Comparison of ENCODE assay signal across 26 cellular contexts in the genomic region with DNA sequence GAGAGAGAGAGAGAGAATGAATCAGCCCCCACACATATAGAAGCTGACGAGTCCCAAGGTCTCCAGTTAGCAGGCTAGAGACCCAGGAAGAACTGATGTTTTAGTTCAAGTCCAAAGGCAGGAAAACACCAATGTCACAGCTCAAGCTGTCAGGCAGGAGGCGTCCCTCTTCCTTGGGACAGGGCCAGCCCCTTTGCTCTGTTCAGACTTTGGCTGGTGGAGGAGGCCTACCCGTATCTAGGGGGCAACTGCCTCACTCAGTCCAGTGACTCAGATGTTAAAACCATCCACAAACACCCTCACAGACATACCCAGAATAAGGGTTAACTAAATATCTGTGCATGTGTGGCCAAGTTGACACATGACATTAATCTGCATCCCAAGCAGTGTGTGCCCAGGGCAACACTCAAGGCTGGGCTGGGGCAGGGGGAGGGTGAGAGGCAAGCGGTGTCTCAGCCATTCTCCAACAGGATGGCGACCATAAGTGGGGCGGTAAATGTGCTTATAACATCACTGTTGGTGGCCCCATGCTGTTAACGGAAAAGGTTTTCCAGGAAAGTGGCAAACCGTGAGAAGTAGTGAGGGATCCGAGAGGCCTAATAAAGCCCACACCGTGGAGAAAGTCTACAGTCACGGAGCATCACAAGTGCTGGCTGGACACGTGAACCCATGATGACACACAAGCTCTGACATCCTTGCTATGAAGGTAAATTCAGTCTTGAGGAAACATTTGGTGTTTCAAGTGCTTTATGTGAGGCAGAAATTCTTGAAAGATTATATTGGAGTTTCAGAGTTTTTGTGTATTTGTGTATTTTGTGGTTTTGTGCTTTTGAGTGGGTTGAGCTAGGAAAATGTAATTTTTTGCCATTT. TPM values are rescaled to one million over a fixed set of nuclear protein-coding genes. Genes with fewer than 3 reads are reported as not detected.
DNase-seq lines count a peak whose midpoint lies in the region; ATAC-seq, FAIRE-seq and TF ChIP-seq lines count a peak whose summit lies in the region.
"Had no signal": no experiment of that assay in that cellular context is flagged by ENCODE, and none has a peak within 500 bp of the region (broad histone marks: within the 10 kb centered on the region; RNA-seq: fewer than 3 reads in every experiment).

No MANE protein-coding gene starts in this region.

- intact Hi-C loops in left ventricle myocardium inferior (cut with micrococcal nuclease) (no loop called here), left ventricle myocardium superior (cut with micrococcal nuclease) (loop anchor here (10.0 kb wide), 1 partner anchor 66 kb away; a partner anchor contains a TSS)

- H4K20me1 ChIP-seq in osteoblast (ENCODE audit: insufficient read depth, low read length), result no peaks in the 10 kb centered on the region

- H3K36me3 ChIP-seq in left ventricle myocardium inferior (no peaks in the 10 kb centered on the region), endodermal cell (ENCODE audit: control insufficient read depth, insufficient read depth, low read length) (no peaks in the 10 kb centered on the region), osteoblast (ENCODE audit: insufficient read depth, low read length) (no peaks in the 10 kb centered on the region)

- no peak for DNase-seq in left ventricle myocardium inferior
- DNase-seq in left ventricle myocardium superior, result no peak
- DNase-seq in endodermal cell, result peak; percentile 39
- DNase-seq in osteoblast (ENCODE audit: insufficient read length, low spot score, missing footprints), result no peak
- DNase-seq in urothelium cell line (ENCODE audit: low spot score), result no peak
- DNase-seq in GM10248 (ENCODE audit: extremely low spot score), result no peak
- DNase-seq in kidney glomerular epithelial cell (lab: John Stamatoyannopoulos, UW), result no peak
- DNase-seq: activated CD4-positive, alpha-beta T cell treated with anti-CD3 and anti-CD28 coated beads, Interleukin-2, amount 10 ng/mL, durations not matched to agents 7 days and 5 days; anterior cingulate cortex; CD8-positive, alpha-beta memory T cell; central memory CD4-positive, alpha-beta T cell; KG1; NCI-H146; NCI-H526 treated with DMSO at 0.1 percent for 48 hours; nephron progenitor cell; posterior cingulate gyrus; SK-N-SH; stimulated activated CD4-positive, alpha-beta T cell treated with anti-CD3 and anti-CD28 coated beads, Interleukin-2, amount 100 ng/mL, for 24 hours; substantia nigra; T-helper 17 cell had no signal

- no peaks in the 10 kb centered on the region for H3K27me3 Mint-ChIP-seq in endodermal cell (ENCODE audit: insufficient read depth)
- H3K27me3 Mint-ChIP-seq: activated CD4-positive, alpha-beta T cell treated with anti-CD3 and anti-CD28 coated beads, Interleukin-2, amount 10 ng/mL, durations not matched to agents 7 days and 5 days had no signal

- no peak overlapping the region for H3K27ac Mint-ChIP-seq in endodermal cell
- H3K27ac Mint-ChIP-seq: activated CD4-positive, alpha-beta T cell treated with anti-CD3 and anti-CD28 coated beads, Interleukin-2, amount 10 ng/mL, durations not matched to agents 7 days and 5 days; activated naive CD4-positive, alpha-beta T cell treated with anti-CD3 and anti-CD28 coated beads, Interleukin-2, amount 50 U/mL, for 24 hours; CD8-positive, alpha-beta memory T cell; GM23338; nephron progenitor cell had no signal

- WGBS in endodermal cell (ENCODE audit: insufficient coverage in 1 of 2, insufficient read length in 1 of 2), 2 experiments, result 96% methylated on average over 9 to 12 of the region's 12 CpGs

- H3K9me3 ChIP-seq in left ventricle myocardium inferior (replicated peaks), result peaks cover 14% of the 10 kb centered on the region
- H3K9me3 ChIP-seq in endodermal cell (ENCODE audit: control insufficient read depth, low read length), result no peaks in the 10 kb centered on the region
- H3K9me3 ChIP-seq in osteoblast (ENCODE audit: low read depth, low read length), result no peaks in the 10 kb centered on the region

- peaks cover 69% of the 10 kb centered on the region for H3K4me1 ChIP-seq in left ventricle myocardium inferior
- no peaks in the 10 kb centered on the region for H3K4me1 ChIP-seq in endodermal cell (ENCODE audit: control insufficient read depth, insufficient read depth, low read length)
- H3K4me1 ChIP-seq in osteoblast (ENCODE audit: insufficient read depth, low read length), result peaks cover 64% of the 10 kb centered on the region

- POLR2A ChIA-PET in GM10248 (lab: Yijun Ruan, JAX), result no interaction called here

- peaks cover 16% of the 10 kb centered on the region for H3K4me1 Mint-ChIP-seq in endodermal cell
- H3K4me1 Mint-ChIP-seq: T-helper 17 cell had no signal

- peak overlapping the region; percentile 28 for H3K27ac ChIP-seq in left ventricle myocardium inferior (replicated peaks)
- H3K27ac ChIP-seq in endodermal cell (ENCODE audit: low read depth, low read length), result no peak overlapping the region
- H3K27ac ChIP-seq in osteoblast (ENCODE audit: low read depth, low read length), result peak overlapping the region; percentile 86

- no peaks in the 10 kb centered on the region for H3K9me3 Mint-ChIP-seq in endodermal cell
- H3K9me3 Mint-ChIP-seq: GM23338 had no signal

- FAIRE-seq in urothelium cell line (lab: Jason Lieb, UNC), result peak; percentile 46
- FAIRE-seq: G401.6 had no signal

- H3K4me3 ChIP-seq in left ventricle myocardium inferior (no peak overlapping the region), endodermal cell (ENCODE audit: low read length) (no peak overlapping the region), osteoblast (ENCODE audit: insufficient read depth, low read length) (no peak overlapping the region)
- H3K4me3 ChIP-seq: GM23338, skin epidermis had no signal

- no peak overlapping the region for H2AFZ ChIP-seq in osteoblast (ENCODE audit: low read length)
- H2AFZ ChIP-seq: GM23338 had no signal

- ATAC-seq in left ventricle myocardium superior (no peak), HG02938 (IDR thresholded peaks at IDR 0.05; ENCODE audit: unreplicated experiment) (no peak)
- ATAC-seq: GM23338, left lobe of liver, T-helper 17 cell had no signal

- H3K4me3 Mint-ChIP-seq in endodermal cell, result no peak overlapping the region
- H3K4me3 Mint-ChIP-seq: activated CD4-positive, alpha-beta T cell treated with anti-CD3 and anti-CD28 coated beads, Interleukin-2, amount 10 ng/mL, durations not matched to agents 7 days and 5 days; activated naive CD4-positive, alpha-beta T cell treated with anti-CD3 and anti-CD28 coated beads, Interleukin-2, amount 50 U/mL, for 24 hours; CD8-positive, alpha-beta memory T cell; GM23338; nephron progenitor cell; T-helper 17 cell had no signal

- H3K36me3 Mint-ChIP-seq in endodermal cell (ENCODE audit: low read depth), result peaks cover 5% of the 10 kb centered on the region

- H3K79me2 ChIP-seq in osteoblast (ENCODE audit: insufficient read depth, low read length), result peaks cover 59% of the 10 kb centered on the region

- CTCF ChIA-PET in GM10248 (lab: Yijun Ruan, JAX), result no interaction called here

- no peak overlapping the region for H3K9ac ChIP-seq in endodermal cell (ENCODE audit: extremely low read depth, low read length, poor library complexity, severe bottlenecking)
- H3K9ac ChIP-seq: SK-N-SH had no signal

- TF ChIP-seq CTCF in left ventricle myocardium inferior (IDR thresholded peaks at IDR 0.05; ENCODE audit: borderline replicate concordance) (no peak), endodermal cell (conservative IDR thresholded peaks at IDR 0.05) (no peak), osteoblast (IDR thresholded peaks at IDR 0.05; ENCODE audit: extremely low read depth, low read depth, low read length) (no peak), GM10248 (IDR thresholded peaks at IDR 0.05; ENCODE audit: control extremely low read depth, extremely low read depth, low read depth, missing control alignments) (no peak)

- H3K27me3 ChIP-seq in left ventricle myocardium inferior (ENCODE audit: low read depth) (no peaks in the 10 kb centered on the region), endodermal cell (ENCODE audit: control insufficient read depth, insufficient read depth, low read length, poor library complexity, severe bottlenecking) (no peaks in the 10 kb centered on the region), osteoblast (ENCODE audit: insufficient read depth, low read length) (no peaks in the 10 kb centered on the region)

- peak overlapping the region; percentile 6 for H3K4me2 ChIP-seq in osteoblast (ENCODE audit: insufficient read depth, low read length)
- H3K4me2 ChIP-seq: GM23338, SK-N-SH had no signal

RNA-seq across cellular contexts. Expression of a gene that starts 28.1 kb away (rescaled TPM):
- 0.77 TPM for total RNA-seq in left ventricle myocardium inferior
- total RNA-seq in left ventricle myocardium superior, result 0.67 TPM
- 1 to 10 TPM in 1 of 2 donors, under 1 TPM in 1; 0.80 to 2.5 TPM for total RNA-seq in endodermal cell
- polyA plus RNA-seq in endodermal cell (2013, experiment 1 of 2), result 0.11 TPM
- 0.33 TPM for polyA plus RNA-seq in endodermal cell (2013, experiment 2 of 2)
- 3.3 and 4.1 TPM in 2 replicates for total RNA-seq in osteoblast
